Comparison of ENCODE assay signal across 17 cellular contexts in the genomic region with DNA sequence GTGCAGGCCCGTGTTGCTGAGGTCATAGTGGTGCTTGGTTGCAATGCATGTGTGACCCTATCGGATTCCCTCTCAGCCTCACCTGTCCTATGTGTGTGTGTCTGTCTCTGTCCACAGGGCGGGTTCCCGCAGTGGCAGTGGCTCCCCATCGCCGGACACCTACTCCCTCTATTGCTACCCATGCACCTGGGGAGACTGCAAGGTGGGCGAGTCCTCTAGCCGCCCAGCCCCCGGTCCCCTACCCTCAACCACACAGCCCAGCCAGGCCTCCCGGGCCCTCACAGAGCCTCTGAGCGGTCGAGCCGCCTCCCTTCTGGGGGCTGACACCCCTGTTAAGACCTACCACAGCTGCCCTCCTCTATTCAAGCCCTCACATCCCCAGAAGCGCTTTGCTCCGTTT.
"Had no signal": no experiment of that assay in that cellular context is flagged by ENCODE, and none has a peak within 500 bp of the region (broad histone marks: within the 10 kb centered on the region; RNA-seq: fewer than 3 reads in every experiment).

No MANE protein-coding gene starts in this region.

- H3K4me3 ChIP-seq: ovary, stomach, thoracic aorta had no signal

- H3K9me3 ChIP-seq: ovary, stomach, thoracic aorta had no signal

- H3K36me3 ChIP-seq: ovary had no signal

- H3K27ac Mint-ChIP-seq: dendritic cell treated with granulocyte-macrophage colony-stimulating factor and Interleukin-4, amounts not matched to agents 40 ng/mL and 50 ng/mL, for 4 days; memory B cell had no signal

- DNase-seq: activated CD4-positive, alpha-beta T cell treated with anti-CD3 and anti-CD28 coated beads, Interleukin-2, amount 50 U/mL, for 4 hours; activated CD4-positive, CD25-positive, alpha-beta regulatory T cell treated with anti-CD3 and anti-CD28 coated beads, Interleukin-2, amount 50 U/mL, for 72 hours; activated gamma-delta T cell; activated T-cell treated with anti-CD3 and anti-CD28 coated beads for 4 hours; anterior cingulate cortex; effector memory CD4-positive, alpha-beta T cell; foreskin keratinocyte; glutamatergic neuron; kidney glomerular epithelial cell; left ventricle myocardium superior; ovary; stimulated activated CD4-positive, alpha-beta T cell treated with anti-CD3 and anti-CD28 coated beads, Interleukin-1b, Interleukin-23, amount 100 ng/mL, for 48 hours; stomach; T1000 had no signal

- H3K4me1 ChIP-seq: foreskin keratinocyte had no signal

- H3K27ac ChIP-seq: foreskin keratinocyte, ovary, stomach, thoracic aorta had no signal

- ATAC-seq: foreskin keratinocyte, left ventricle myocardium superior had no signal

- H3K27me3 ChIP-seq: foreskin keratinocyte, ovary had no signal

- H3K4me3 Mint-ChIP-seq: dendritic cell treated with granulocyte-macrophage colony-stimulating factor and Interleukin-4, amounts not matched to agents 40 ng/mL and 50 ng/mL, for 4 days; memory B cell had no signal

- H3K27me3 Mint-ChIP-seq: memory B cell had no signal

- H3K9me3 Mint-ChIP-seq: dendritic cell treated with granulocyte-macrophage colony-stimulating factor and Interleukin-4, amounts not matched to agents 40 ng/mL and 50 ng/mL, for 4 days; memory B cell had no signal
